9 cellular contexts compared by ENCODE assay signal in genomic region chr7:27112960-27113949, GRCh38. TPM values are rescaled to one million over a fixed set of nuclear protein-coding genes. Genes with fewer than 3 reads are reported as not detected.
DNase-seq lines count a peak whose midpoint lies in the region; TF ChIP-seq lines count a peak whose summit lies in the region.
"Had no signal": no experiment of that assay in that cellular context is flagged by ENCODE, and none has a peak within 500 bp of the region (broad histone marks: within the 10 kb centered on the region; RNA-seq: fewer than 3 reads in every experiment).

No MANE protein-coding gene starts in this region.

- no peak overlapping the region for H3K27ac ChIP-seq in OCI-LY7 (ENCODE audit: low read depth, low read length, poor library complexity, severe bottlenecking)

- H3K27me3 Mint-ChIP-seq in osteocyte (ENCODE audit: unreplicated experiment), result peaks cover 87% of the 10 kb centered on the region

- H3K4me3 Mint-ChIP-seq in osteocyte (ENCODE audit: unreplicated experiment), result no peak overlapping the region

- no peak overlapping the region for H2AFZ ChIP-seq in OCI-LY7 (ENCODE audit: low read length)

- H3K36me3 ChIP-seq in skeletal muscle satellite cell (ENCODE audit: insufficient read depth, low read length), result peaks cover 11% of the 10 kb centered on the region
- no peaks in the 10 kb centered on the region for H3K36me3 ChIP-seq in OCI-LY7 (ENCODE audit: insufficient read depth, low read length)

- CTCF ChIA-PET in HEK293T (lab: Yijun Ruan, JAX) (no interaction called here), OCI-LY7 (lab: Charles Lee; ENCODE audit: unreplicated experiment) (no interaction called here), GM10248 (lab: Yijun Ruan, JAX) (no interaction called here)

- H3K9me3 ChIP-seq in skeletal muscle satellite cell (replicated peaks; ENCODE audit: low read length) (no peaks in the 10 kb centered on the region), OCI-LY7 (ENCODE audit: low read length) (no peaks in the 10 kb centered on the region)

- TF ChIP-seq CTCF in OCI-LY7 (conservative IDR thresholded peaks at IDR 0.05; ENCODE audit: low read length), result no peak
- no peak for TF ChIP-seq CTCF in GM10248 (IDR thresholded peaks at IDR 0.05; ENCODE audit: control extremely low read depth, extremely low read depth, low read depth, missing control alignments)
- no peak for TF ChIP-seq CTCF in osteocyte (IDR thresholded peaks at IDR 0.05)

- H3K4me2 ChIP-seq in skeletal muscle satellite cell (ENCODE audit: low read length) (peak overlapping the region; percentile 95), OCI-LY7 (ENCODE audit: low read length) (no peak overlapping the region)

- H3K36me3 Mint-ChIP-seq in osteocyte (ENCODE audit: unreplicated experiment), result no peaks in the 10 kb centered on the region

- no peaks in the 10 kb centered on the region for H3K27me3 ChIP-seq in skeletal muscle satellite cell (ENCODE audit: control insufficient read depth, insufficient read depth, low read length)

- no peak overlapping the region for H3K27ac Mint-ChIP-seq in osteocyte (ENCODE audit: unreplicated experiment)

- intact Hi-C loops in OCI-LY7 (cut with micrococcal nuclease; ENCODE audit: unreplicated experiment), result no loop called here

- no peaks in the 10 kb centered on the region for H3K9me2 ChIP-seq in OCI-LY7 (ENCODE audit: insufficient read depth, low read length)

- H3K9ac ChIP-seq in skeletal muscle satellite cell (ENCODE audit: low read depth, low read length), result peak overlapping the region; percentile 82

- no peaks in the 10 kb centered on the region for H4K20me1 ChIP-seq in OCI-LY7 (ENCODE audit: insufficient read depth, low read length)

- peak overlapping the region; percentile 78 for H3K4me3 ChIP-seq in skeletal muscle satellite cell (ENCODE audit: low read length)
- H3K4me3 ChIP-seq in OCI-LY7 (ENCODE audit: low read depth, low read length, poor library complexity, severe bottlenecking), result no peak overlapping the region

- POLR2A ChIA-PET in HEK293T (lab: Yijun Ruan, JAX) (interaction anchor here (0.6 to 8.7 kb wide), 10 partner anchors 13 to 256 kb away, joined by 3 to 103 read pairs (median 4); partner anchors contain the start of genes HOXA1, HOXA4, HOXA5 and HOXA7), OCI-LY7 (lab: Charles Lee) (interaction anchor here (0.5 kb wide), 1 partner anchor 40 kb away, joined by 5 read pairs; no protein-coding TSS in a partner anchor), GM10248 (lab: Yijun Ruan, JAX) (no interaction called here)

- DNase-seq in HEK293T (ENCODE audit: extremely low spot score) (peak; percentile 59), amniotic epithelial cell (ENCODE audit: low read depth) (peak; percentile 97), iPS-NIHi11 (ENCODE audit: low spot score) (peak; percentile 60), OCI-LY7 (ENCODE audit: low spot score) (no peak), GM10248 (ENCODE audit: extremely low spot score) (no peak), osteocyte (ENCODE audit: extremely low spot score, unreplicated experiment) (no peak), NCI-H345 (lab: John Stamatoyannopoulos, UW) (no peak)
- DNase-seq: activated CD4-positive, alpha-beta T cell treated with anti-CD3 and anti-CD28 coated beads for 4 hours had no signal

- H3K4me1 Mint-ChIP-seq in osteocyte (ENCODE audit: unreplicated experiment), result peaks cover 6% of the 10 kb centered on the region

- no peaks in the 10 kb centered on the region for H3K79me2 ChIP-seq in OCI-LY7 (ENCODE audit: insufficient read depth, low read depth, low read length)

- H3K9me3 Mint-ChIP-seq in osteocyte (ENCODE audit: unreplicated experiment), result no peaks in the 10 kb centered on the region

- peaks cover 41% of the 10 kb centered on the region for H3K4me1 ChIP-seq in skeletal muscle satellite cell (ENCODE audit: control insufficient read depth, insufficient read depth, low read length)
- no peaks in the 10 kb centered on the region for H3K4me1 ChIP-seq in OCI-LY7 (ENCODE audit: insufficient read depth, low read length, poor library complexity, severe bottlenecking)

- BruUV-seq in OCI-LY7 (replicated peaks; lab: Mats Ljungman, UMichigan), result no TSS peak

TF ChIP-seq in HEK293T, 16 proteins besides CTCF, POLR2A, EP300 and RAD21:
- TF ChIP-seq SUZ12 (IDR thresholded peaks at IDR 0.05) (no peak), ELF4 (IDR thresholded peaks at IDR 0.05) (no peak), L3MBTL2 (conservative IDR thresholded peaks at IDR 0.05) (no peak), LEF1 (IDR thresholded peaks at IDR 0.05; ENCODE audit: borderline replicate concordance) (0 out of 2 replicates have a peak, but pooled peaks have one; percentile 65), FOXA1 (IDR thresholded peaks at IDR 0.05) (no peak), ARNT (IDR thresholded peaks at IDR 0.05) (no peak), FOXM1 (IDR thresholded peaks at IDR 0.05; ENCODE audit: borderline replicate concordance) (no peak), CTBP1 (IDR thresholded peaks at IDR 0.05; ENCODE audit: borderline replicate concordance) (peak; percentile 79; the same call in 1 of the 2 replicates), PKNOX1 (IDR thresholded peaks at IDR 0.05) (peak; percentile 96), SP1 (IDR thresholded peaks at IDR 0.05) (no peak), ZNF384 (IDR thresholded peaks at IDR 0.05) (no peak)
TF ChIP-seq in HEK293T: peak in this region for 3.

RNA-seq across cellular contexts. Expression of gene HOXA2, which starts 10.8 kb away (rescaled TPM):
- 0.25 and 0.87 TPM in 2 replicates for total RNA-seq in skeletal muscle satellite cell (2012; rRNA removed)
- total RNA-seq in OCI-LY7 (2014; rRNA removed; shearing (Covaris generic)), result 0.25 TPM in 1 of 2 replicates, not detected in the other
- total RNA-seq in OCI-LY7 (2022), result 0.42 TPM in 1 of 2 replicates, not detected in the other
- total RNA-seq in osteocyte, result not detected in 2 replicates

RNA-seq across cellular contexts. Expression of gene HOXA4, which starts 17.3 kb away (rescaled TPM):
- total RNA-seq in skeletal muscle satellite cell (2012; rRNA removed), result under 0.01 and 0.51 TPM in 2 replicates
- total RNA-seq in OCI-LY7 (2014; rRNA removed; shearing (Covaris generic)), result 0.75 TPM in 1 of 2 replicates, not detected in the other
- 1.6 and 2.0 TPM in 2 replicates for total RNA-seq in OCI-LY7 (2022)
- not detected in 2 replicates for total RNA-seq in osteocyte

RNA-seq across cellular contexts. Expression of gene HOXA1, which starts 17.5 kb away (rescaled TPM):
- 1.0 and 1.3 TPM in 2 replicates for total RNA-seq in skeletal muscle satellite cell (2012; rRNA removed)
- total RNA-seq in OCI-LY7 (2014; rRNA removed; shearing (Covaris generic)), result 1.6 and 3.0 TPM in 2 replicates
- total RNA-seq in OCI-LY7 (2022) (7.2 and 8.2 TPM in 2 replicates), osteocyte (not detected in 2 replicates)

RNA-seq across cellular contexts. Expression of gene HOXA5, which starts 30.2 kb away (rescaled TPM):
- total RNA-seq in skeletal muscle satellite cell (2012; rRNA removed), result 5.3 and 9.6 TPM in 2 replicates
- total RNA-seq in OCI-LY7 (2014; rRNA removed; shearing (Covaris generic)), result 3.4 and 17.5 TPM in 2 replicates
- total RNA-seq in OCI-LY7 (2022) (7.4 and 7.9 TPM in 2 replicates), osteocyte (not detected in 2 replicates)

RNA-seq across cellular contexts. Expression of gene HOXA6, which starts 34.3 kb away (rescaled TPM):
- total RNA-seq in skeletal muscle satellite cell (2012; rRNA removed), result 5.6 and 8.7 TPM in 2 replicates
- total RNA-seq in OCI-LY7 (2014; rRNA removed; shearing (Covaris generic)), result 4.1 and 6.7 TPM in 2 replicates
- total RNA-seq in OCI-LY7 (2022) (10.2 and 12.0 TPM in 2 replicates), osteocyte (not detected in 2 replicates)

Comparison
In these comparisons a context has a peak if more than half of its experiments do, and no peak if none do; other contexts are left out.
1. DNase-seq: peak in HEK293T (single experiment), amniotic epithelial cell (single experiment) and iPS-NIHi11 (single experiment); none in OCI-LY7 (single experiment), GM10248 (single experiment), osteocyte (single experiment) and NCI-H345 (single experiment).